Comparison of ENCODE assay signal across 20 cellular contexts in the genomic region with DNA sequence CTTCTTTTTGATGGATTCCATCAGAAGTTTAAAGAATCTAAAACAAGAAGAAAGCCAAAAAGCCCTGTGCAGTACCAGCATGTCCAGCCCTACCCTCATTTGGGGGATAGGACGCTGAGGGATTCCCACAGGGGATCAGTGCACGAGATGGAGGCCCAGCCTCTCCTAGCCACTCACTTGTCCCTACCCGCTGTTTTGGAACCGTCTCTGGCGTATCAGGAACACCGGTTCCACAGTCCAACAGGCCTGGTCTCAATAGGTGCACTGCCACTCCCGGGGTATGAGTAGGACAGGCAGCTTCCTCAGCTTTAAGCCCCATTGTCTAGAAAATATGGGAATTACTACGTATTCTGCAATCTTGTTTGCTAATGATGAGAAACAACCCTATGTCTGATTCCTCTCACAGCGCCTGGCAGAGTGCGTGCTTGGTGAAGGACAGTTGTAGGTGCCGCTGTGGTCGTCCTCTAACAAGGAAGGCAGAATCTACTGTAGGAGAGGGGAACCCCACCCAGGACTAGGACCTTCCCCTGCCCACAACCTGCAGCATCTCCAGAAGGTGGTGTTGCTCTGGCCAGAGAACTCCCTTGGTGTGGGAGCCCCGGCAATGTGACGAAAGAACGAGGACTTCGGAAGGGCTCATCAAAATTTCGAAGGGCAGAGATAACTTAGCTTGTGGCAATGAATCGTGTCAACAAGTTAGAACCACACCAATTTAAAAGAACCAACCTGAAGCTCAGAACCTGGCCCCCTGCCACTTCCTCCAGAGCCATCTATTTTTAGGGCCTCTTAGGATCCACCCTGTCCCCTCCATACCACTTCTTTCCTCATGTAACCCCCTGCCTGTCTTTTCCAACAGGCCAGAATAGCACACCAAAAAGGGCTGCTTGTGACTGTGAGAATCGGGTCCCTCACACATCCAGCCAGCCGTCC.
DNase-seq lines count a peak whose midpoint lies in the region; ATAC-seq lines count a peak whose summit lies in the region.
"Had no signal": no experiment of that assay in that cellular context is flagged by ENCODE, and none has a peak within 500 bp of the region (broad histone marks: within the 10 kb centered on the region; RNA-seq: fewer than 3 reads in every experiment).

No MANE protein-coding gene starts in this region.

- no peaks in the 10 kb centered on the region for H3K9me3 ChIP-seq in KOPT-K1 (ENCODE audit: insufficient read depth, low read length, poor library complexity, severe bottlenecking)

- H3K27ac Mint-ChIP-seq in activated CD4-positive, alpha-beta T cell treated with anti-CD3 and anti-CD28 coated beads, Interleukin-2, amount 10 ng/mL, durations not matched to agents 24 days and 14 days, result peak overlapping the region; percentile 63
- peak overlapping the region; percentile 94 for H3K27ac Mint-ChIP-seq in dendritic cell treated with granulocyte-macrophage colony-stimulating factor and Interleukin-4, amounts not matched to agents 40 ng/mL and 50 ng/mL, for 4 days

- peak overlapping the region; percentile 94 for H3K27ac ChIP-seq in KOPT-K1 (ENCODE audit: low read depth, low read length, poor library complexity, severe bottlenecking)
- H3K27ac ChIP-seq: epithelial cell of prostate had no signal

- no peaks in the 10 kb centered on the region for H3K27me3 Mint-ChIP-seq in activated CD4-positive, alpha-beta T cell treated with anti-CD3 and anti-CD28 coated beads, Interleukin-2, amount 10 ng/mL, durations not matched to agents 24 days and 14 days
- no peaks in the 10 kb centered on the region for H3K27me3 Mint-ChIP-seq in dendritic cell treated with granulocyte-macrophage colony-stimulating factor and Interleukin-4, amounts not matched to agents 40 ng/mL and 50 ng/mL, for 4 days

- intact Hi-C loops in activated CD4-positive, alpha-beta T cell treated with anti-CD3 and anti-CD28 coated beads, Interleukin-2, amount 10 ng/mL, durations not matched to agents 24 days and 14 days (cut with micrococcal nuclease), result no loop called here
- intact Hi-C loops in dendritic cell treated with granulocyte-macrophage colony-stimulating factor and Interleukin-4, amounts not matched to agents 40 ng/mL and 50 ng/mL, for 4 days (cut with micrococcal nuclease), result no loop called here
- intact Hi-C loops in sciatic nerve (cut with DNase I), result no loop called here

- no peak for DNase-seq in activated CD4-positive, alpha-beta T cell treated with anti-CD3 and anti-CD28 coated beads, Interleukin-2, amount 10 ng/mL, durations not matched to agents 24 days and 14 days
- DNase-seq in activated CD4-positive, alpha-beta T cell treated with anti-CD3 and anti-CD28 coated beads, Interleukin-2, amount 50 U/mL, for 48 hours, result no peak
- DNase-seq in sciatic nerve (ENCODE audit: low spot score) (peak; percentile 42), NCI-H774 (lab: John Stamatoyannopoulos, UW) (no peak)
- DNase-seq: activated gamma-delta T cell, cerebellar nuclear complex, DMS 273 treated with DMSO at 0.1 percent for 48 hours, glutamatergic neuron, HCEC 1CT, islet precursor cell, KBM-7, NCI-H1436 treated with DMSO at 0.1 percent for 48 hours, NCI-H510A, retina had no signal

- H3K36me3 Mint-ChIP-seq in activated CD4-positive, alpha-beta T cell treated with anti-CD3 and anti-CD28 coated beads, Interleukin-2, amount 10 ng/mL, durations not matched to agents 24 days and 14 days (ENCODE audit: low read depth), result peaks cover 77% of the 10 kb centered on the region
- peaks cover 78% of the 10 kb centered on the region for H3K36me3 Mint-ChIP-seq in dendritic cell treated with granulocyte-macrophage colony-stimulating factor and Interleukin-4, amounts not matched to agents 40 ng/mL and 50 ng/mL, for 4 days (ENCODE audit: low read depth)

- H3K9me3 Mint-ChIP-seq in activated CD4-positive, alpha-beta T cell treated with anti-CD3 and anti-CD28 coated beads, Interleukin-2, amount 10 ng/mL, durations not matched to agents 24 days and 14 days, result no peaks in the 10 kb centered on the region
- H3K9me3 Mint-ChIP-seq in dendritic cell treated with granulocyte-macrophage colony-stimulating factor and Interleukin-4, amounts not matched to agents 40 ng/mL and 50 ng/mL, for 4 days, result no peaks in the 10 kb centered on the region

- peaks cover 64% of the 10 kb centered on the region for H3K36me3 ChIP-seq in KOPT-K1 (ENCODE audit: insufficient read depth, low read length)

- H3K4me3 Mint-ChIP-seq in activated CD4-positive, alpha-beta T cell treated with anti-CD3 and anti-CD28 coated beads, Interleukin-2, amount 10 ng/mL, durations not matched to agents 24 days and 14 days, result peak overlapping the region; percentile 62
- H3K4me3 Mint-ChIP-seq in dendritic cell treated with granulocyte-macrophage colony-stimulating factor and Interleukin-4, amounts not matched to agents 40 ng/mL and 50 ng/mL, for 4 days, result no peak overlapping the region

- ATAC-seq in sciatic nerve (no peak), GM21381 (IDR thresholded peaks at IDR 0.05; ENCODE audit: unreplicated experiment) (no peak), HG03460 (IDR thresholded peaks at IDR 0.05; ENCODE audit: unreplicated experiment) (no peak)
- ATAC-seq: Panc1 had no signal

- H3K4me1 Mint-ChIP-seq in activated CD4-positive, alpha-beta T cell treated with anti-CD3 and anti-CD28 coated beads, Interleukin-2, amount 10 ng/mL, durations not matched to agents 24 days and 14 days, result peaks cover 45% of the 10 kb centered on the region
- H3K4me1 Mint-ChIP-seq in dendritic cell treated with granulocyte-macrophage colony-stimulating factor and Interleukin-4, amounts not matched to agents 40 ng/mL and 50 ng/mL, for 4 days (ENCODE audit: low read depth), result peaks cover 63% of the 10 kb centered on the region
